Comparison of ENCODE assay signal across 1 cellular context in the genomic region with DNA sequence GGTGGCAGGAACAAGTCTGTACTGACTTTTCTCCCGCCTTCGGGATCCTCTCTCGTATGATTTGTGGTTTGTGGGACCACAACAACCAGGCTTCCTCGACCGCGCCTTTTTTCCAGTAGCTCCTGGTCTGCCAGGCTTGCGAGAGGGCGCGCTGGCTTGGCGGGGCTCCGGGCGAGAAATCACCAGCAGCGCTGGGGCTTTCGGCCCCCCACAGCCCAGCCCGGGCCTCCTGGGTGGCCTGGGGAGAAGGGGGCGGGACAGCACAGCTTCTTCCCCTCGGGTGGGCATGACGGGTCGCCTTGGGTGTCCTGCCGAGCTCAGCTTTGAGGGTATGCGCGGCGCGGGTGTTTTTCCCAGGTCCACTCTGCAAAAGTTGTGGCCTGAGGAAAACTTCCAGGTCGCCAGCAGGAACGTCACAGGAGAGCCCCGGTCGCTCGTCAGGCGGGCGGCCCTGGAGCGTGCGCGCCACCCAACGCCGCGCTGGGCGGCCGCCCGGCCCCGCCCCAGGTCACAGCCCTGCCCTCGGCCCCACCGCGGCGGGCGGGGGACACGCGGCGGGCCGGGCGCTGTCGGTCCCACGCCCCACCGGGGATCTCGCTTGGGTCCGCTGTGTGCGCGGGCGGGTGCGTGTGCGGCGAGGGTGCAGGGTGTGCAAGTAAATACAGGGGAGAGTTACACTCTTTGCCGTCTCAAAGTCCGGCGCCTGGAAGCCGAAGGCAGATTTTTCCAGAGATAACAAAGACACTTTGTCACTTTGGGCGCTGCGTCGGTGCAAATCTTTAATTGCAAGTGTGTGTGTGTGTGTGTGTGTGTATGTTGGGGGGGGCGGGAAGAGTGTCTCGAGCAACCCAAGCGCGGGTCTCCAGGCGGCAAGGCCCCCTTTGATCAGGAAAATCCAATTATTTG.
TF ChIP-seq lines count a peak whose summit lies in the region.

No MANE protein-coding gene starts in this region.

TF ChIP-seq in HepG2, 621 proteins besides CTCF, POLR2A, EP300 and RAD21 (continued from another document):
- TF ChIP-seq, protein P1, sequence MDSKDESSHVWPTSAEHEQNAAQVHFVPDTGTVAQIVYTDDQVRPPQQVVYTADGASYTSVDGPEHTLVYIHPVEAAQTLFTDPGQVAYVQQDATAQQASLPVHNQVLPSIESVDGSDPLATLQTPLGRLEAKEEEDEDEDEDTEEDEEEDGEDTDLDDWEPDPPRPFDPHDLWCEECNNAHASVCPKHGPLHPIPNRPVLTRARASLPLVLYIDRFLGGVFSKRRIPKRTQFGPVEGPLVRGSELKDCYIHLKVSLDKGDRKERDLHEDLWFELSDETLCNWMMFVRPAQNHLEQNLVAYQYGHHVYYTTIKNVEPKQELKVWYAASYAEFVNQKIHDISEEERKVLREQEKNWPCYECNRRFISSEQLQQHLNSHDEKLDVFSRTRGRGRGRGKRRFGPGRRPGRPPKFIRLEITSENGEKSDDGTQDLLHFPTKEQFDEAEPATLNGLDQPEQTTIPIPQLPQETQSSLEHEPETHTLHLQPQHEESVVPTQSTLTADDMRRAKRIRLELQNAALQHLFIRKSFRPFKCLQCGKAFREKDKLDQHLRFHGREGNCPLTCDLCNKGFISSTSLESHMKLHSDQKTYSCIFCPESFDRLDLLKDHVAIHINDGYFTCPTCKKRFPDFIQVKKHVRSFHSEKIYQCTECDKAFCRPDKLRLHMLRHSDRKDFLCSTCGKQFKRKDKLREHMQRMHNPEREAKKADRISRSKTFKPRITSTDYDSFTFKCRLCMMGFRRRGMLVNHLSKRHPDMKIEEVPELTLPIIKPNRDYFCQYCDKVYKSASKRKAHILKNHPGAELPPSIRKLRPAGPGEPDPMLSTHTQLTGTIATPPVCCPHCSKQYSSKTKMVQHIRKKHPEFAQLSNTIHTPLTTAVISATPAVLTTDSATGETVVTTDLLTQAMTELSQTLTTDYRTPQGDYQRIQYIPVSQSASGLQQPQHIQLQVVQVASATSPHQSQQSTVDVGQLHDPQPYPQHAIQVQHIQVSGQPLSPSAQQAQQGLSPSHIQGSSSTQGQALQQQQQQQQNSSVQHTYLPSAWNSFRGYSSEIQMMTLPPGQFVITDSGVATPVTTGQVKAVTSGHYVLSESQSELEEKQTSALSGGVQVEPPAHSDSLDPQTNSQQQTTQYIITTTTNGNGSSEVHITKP (CRISPR knock-in tag; IDR thresholded peaks at IDR 0.05; ENCODE audit: low read depth) = no peak
- TF ChIP-seq ZSCAN12 (CRISPR knock-in tag; IDR thresholded peaks at IDR 0.05) = no peak
- TF ChIP-seq ZNF296 (CRISPR knock-in tag; conservative IDR thresholded peaks at IDR 0.05) = no peak; the same call in 1 of the 2 replicates
- no peak; the same call in 1 of the 2 replicates for TF ChIP-seq ARNT2 (CRISPR knock-in tag; IDR thresholded peaks at IDR 0.05; ENCODE audit: low read depth)
- peak; percentile 47; the same call in 1 of the 2 replicates for TF ChIP-seq ZNF33B (CRISPR knock-in tag; IDR thresholded peaks at IDR 0.05)
- peak; percentile 83; the same call in 1 of the 2 replicates for TF ChIP-seq ZNF232 (CRISPR knock-in tag; IDR thresholded peaks at IDR 0.05; ENCODE audit: borderline replicate concordance)
- no peak for TF ChIP-seq ZNF557 (CRISPR knock-in tag; IDR thresholded peaks at IDR 0.05)
- TF ChIP-seq ZNF577 (CRISPR knock-in tag; IDR thresholded peaks at IDR 0.05; ENCODE audit: borderline replicate concordance, low read depth) = no peak
- TF ChIP-seq, protein P2, sequence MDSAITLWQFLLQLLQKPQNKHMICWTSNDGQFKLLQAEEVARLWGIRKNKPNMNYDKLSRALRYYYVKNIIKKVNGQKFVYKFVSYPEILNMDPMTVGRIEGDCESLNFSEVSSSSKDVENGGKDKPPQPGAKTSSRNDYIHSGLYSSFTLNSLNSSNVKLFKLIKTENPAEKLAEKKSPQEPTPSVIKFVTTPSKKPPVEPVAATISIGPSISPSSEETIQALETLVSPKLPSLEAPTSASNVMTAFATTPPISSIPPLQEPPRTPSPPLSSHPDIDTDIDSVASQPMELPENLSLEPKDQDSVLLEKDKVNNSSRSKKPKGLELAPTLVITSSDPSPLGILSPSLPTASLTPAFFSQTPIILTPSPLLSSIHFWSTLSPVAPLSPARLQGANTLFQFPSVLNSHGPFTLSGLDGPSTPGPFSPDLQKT (CRISPR knock-in tag; IDR thresholded peaks at IDR 0.05; ENCODE audit: borderline replicate concordance) = no peak
- TF ChIP-seq EED (CRISPR knock-in tag; IDR thresholded peaks at IDR 0.05) = no peak; the same call in 1 of the 2 replicates
- no peak for TF ChIP-seq DNMT3B (CRISPR knock-in tag; conservative IDR thresholded peaks at IDR 0.05)
- no peak for TF ChIP-seq RCOR2 (CRISPR knock-in tag; IDR thresholded peaks at IDR 0.05)
- TF ChIP-seq, protein P3, sequence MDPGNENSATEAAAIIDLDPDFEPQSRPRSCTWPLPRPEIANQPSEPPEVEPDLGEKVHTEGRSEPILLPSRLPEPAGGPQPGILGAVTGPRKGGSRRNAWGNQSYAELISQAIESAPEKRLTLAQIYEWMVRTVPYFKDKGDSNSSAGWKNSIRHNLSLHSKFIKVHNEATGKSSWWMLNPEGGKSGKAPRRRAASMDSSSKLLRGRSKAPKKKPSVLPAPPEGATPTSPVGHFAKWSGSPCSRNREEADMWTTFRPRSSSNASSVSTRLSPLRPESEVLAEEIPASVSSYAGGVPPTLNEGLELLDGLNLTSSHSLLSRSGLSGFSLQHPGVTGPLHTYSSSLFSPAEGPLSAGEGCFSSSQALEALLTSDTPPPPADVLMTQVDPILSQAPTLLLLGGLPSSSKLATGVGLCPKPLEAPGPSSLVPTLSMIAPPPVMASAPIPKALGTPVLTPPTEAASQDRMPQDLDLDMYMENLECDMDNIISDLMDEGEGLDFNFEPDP (CRISPR knock-in tag; conservative IDR thresholded peaks at IDR 0.05) = 0 out of 2 replicates have a peak, but pooled peaks have one; percentile 93
- TF ChIP-seq ZNF326 (CRISPR knock-in tag; IDR thresholded peaks at IDR 0.05; ENCODE audit: borderline replicate concordance) = no peak
- TF ChIP-seq TMF1 (CRISPR knock-in tag; IDR thresholded peaks at IDR 0.05; ENCODE audit: low read depth) = no peak
- TF ChIP-seq NFIB (CRISPR knock-in tag; IDR thresholded peaks at IDR 0.05; ENCODE audit: borderline replicate concordance) = peak; percentile 99
- TF ChIP-seq, protein P4, sequence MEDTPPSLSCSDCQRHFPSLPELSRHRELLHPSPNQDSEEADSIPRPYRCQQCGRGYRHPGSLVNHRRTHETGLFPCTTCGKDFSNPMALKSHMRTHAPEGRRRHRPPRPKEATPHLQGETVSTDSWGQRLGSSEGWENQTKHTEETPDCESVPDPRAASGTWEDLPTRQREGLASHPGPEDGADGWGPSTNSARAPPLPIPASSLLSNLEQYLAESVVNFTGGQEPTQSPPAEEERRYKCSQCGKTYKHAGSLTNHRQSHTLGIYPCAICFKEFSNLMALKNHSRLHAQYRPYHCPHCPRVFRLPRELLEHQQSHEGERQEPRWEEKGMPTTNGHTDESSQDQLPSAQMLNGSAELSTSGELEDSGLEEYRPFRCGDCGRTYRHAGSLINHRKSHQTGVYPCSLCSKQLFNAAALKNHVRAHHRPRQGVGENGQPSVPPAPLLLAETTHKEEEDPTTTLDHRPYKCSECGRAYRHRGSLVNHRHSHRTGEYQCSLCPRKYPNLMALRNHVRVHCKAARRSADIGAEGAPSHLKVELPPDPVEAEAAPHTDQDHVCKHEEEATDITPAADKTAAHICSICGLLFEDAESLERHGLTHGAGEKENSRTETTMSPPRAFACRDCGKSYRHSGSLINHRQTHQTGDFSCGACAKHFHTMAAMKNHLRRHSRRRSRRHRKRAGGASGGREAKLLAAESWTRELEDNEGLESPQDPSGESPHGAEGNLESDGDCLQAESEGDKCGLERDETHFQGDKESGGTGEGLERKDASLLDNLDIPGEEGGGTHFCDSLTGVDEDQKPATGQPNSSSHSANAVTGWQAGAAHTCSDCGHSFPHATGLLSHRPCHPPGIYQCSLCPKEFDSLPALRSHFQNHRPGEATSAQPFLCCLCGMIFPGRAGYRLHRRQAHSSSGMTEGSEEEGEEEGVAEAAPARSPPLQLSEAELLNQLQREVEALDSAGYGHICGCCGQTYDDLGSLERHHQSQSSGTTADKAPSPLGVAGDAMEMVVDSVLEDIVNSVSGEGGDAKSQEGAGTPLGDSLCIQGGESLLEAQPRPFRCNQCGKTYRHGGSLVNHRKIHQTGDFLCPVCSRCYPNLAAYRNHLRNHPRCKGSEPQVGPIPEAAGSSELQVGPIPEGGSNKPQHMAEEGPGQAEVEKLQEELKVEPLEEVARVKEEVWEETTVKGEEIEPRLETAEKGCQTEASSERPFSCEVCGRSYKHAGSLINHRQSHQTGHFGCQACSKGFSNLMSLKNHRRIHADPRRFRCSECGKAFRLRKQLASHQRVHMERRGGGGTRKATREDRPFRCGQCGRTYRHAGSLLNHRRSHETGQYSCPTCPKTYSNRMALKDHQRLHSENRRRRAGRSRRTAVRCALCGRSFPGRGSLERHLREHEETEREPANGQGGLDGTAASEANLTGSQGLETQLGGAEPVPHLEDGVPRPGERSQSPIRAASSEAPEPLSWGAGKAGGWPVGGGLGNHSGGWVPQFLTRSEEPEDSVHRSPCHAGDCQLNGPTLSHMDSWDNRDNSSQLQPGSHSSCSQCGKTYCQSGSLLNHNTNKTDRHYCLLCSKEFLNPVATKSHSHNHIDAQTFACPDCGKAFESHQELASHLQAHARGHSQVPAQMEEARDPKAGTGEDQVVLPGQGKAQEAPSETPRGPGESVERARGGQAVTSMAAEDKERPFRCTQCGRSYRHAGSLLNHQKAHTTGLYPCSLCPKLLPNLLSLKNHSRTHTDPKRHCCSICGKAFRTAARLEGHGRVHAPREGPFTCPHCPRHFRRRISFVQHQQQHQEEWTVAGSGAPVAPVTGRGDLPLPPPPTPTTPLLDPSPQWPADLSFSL (CRISPR knock-in tag; IDR thresholded peaks at IDR 0.05) = peak; percentile 97
- no peak for TF ChIP-seq KDM6A (CRISPR knock-in tag; IDR thresholded peaks at IDR 0.05; ENCODE audit: low read depth)
- TF ChIP-seq PAWR (CRISPR knock-in tag; IDR thresholded peaks at IDR 0.05; ENCODE audit: borderline replicate concordance) = no peak; the same call in 1 of the 2 replicates
- no peak for TF ChIP-seq NCOA5 (CRISPR knock-in tag; IDR thresholded peaks at IDR 0.05)
- peak; percentile 24 for TF ChIP-seq TAF15 (IDR thresholded peaks at IDR 0.05; ENCODE audit: low read depth, low read length, poor library complexity, severe bottlenecking)
- TF ChIP-seq KLF6 (CRISPR knock-in tag; IDR thresholded peaks at IDR 0.05) = 0 out of 2 replicates have a peak, but pooled peaks have one; percentile 45
- peak; percentile 52; the same call in 1 of the 2 replicates for TF ChIP-seq SAP130 (CRISPR knock-in tag; IDR thresholded peaks at IDR 0.05; ENCODE audit: low read depth)
- TF ChIP-seq, protein P5, sequence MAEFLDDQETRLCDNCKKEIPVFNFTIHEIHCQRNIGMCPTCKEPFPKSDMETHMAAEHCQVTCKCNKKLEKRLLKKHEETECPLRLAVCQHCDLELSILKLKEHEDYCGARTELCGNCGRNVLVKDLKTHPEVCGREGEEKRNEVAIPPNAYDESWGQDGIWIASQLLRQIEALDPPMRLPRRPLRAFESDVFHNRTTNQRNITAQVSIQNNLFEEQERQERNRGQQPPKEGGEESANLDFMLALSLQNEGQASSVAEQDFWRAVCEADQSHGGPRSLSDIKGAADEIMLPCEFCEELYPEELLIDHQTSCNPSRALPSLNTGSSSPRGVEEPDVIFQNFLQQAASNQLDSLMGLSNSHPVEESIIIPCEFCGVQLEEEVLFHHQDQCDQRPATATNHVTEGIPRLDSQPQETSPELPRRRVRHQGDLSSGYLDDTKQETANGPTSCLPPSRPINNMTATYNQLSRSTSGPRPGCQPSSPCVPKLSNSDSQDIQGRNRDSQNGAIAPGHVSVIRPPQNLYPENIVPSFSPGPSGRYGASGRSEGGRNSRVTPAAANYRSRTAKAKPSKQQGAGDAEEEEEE (CRISPR knock-in tag; IDR thresholded peaks at IDR 0.05; ENCODE audit: borderline replicate concordance) = 0 out of 2 replicates have a peak, but pooled peaks have one; percentile 70
- 0 out of 2 replicates have a peak, but pooled peaks have one; percentile 20 for TF ChIP-seq ZNF136 (CRISPR knock-in tag; IDR thresholded peaks at IDR 0.05; ENCODE audit: low read depth)
- peak; percentile 94 for TF ChIP-seq SALL1 (CRISPR knock-in tag; IDR thresholded peaks at IDR 0.05)
- TF ChIP-seq ZNF616 (CRISPR knock-in tag; IDR thresholded peaks at IDR 0.05; ENCODE audit: low read depth) = peak; percentile 89
- no peak for TF ChIP-seq SIN3B (IDR thresholded peaks at IDR 0.05; ENCODE audit: low read length)
- no peak for TF ChIP-seq ZNF382 (CRISPR knock-in tag; IDR thresholded peaks at IDR 0.05; ENCODE audit: borderline replicate concordance)
- peak; percentile 44; the same call in 1 of the 2 replicates for TF ChIP-seq HDAC2 (CRISPR knock-in tag; IDR thresholded peaks at IDR 0.05)
- no peak for TF ChIP-seq ZNF570 (CRISPR knock-in tag; IDR thresholded peaks at IDR 0.05; ENCODE audit: borderline replicate concordance)
- peak; percentile 64 for TF ChIP-seq YY1 (IDR thresholded peaks at IDR 0.05; ENCODE audit: insufficient read depth, insufficient replicate concordance, low read depth, low read length)
